ENCODE assay signal across 8 cellular contexts in the genomic region with DNA sequence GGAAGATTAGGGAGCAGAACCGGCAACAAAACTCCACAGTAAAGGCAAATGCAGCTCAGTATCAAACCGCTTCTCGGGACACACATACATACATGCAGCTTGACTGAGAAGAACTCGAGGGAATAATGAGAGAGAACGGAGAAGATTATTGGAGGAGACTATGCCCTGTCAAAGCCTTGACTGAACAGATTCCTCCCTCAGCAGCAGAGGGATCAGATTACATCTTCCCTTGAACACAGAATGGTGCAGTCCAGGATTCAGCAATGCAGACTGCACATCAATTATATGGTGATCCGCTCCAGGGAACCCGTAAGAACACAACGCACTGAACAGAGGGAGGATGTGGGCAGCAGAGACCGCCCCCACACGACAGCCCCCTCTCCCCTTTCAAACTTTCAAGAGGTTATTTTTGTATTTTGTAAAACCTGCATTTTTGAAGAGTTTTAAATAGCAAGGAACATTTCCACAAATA.
A peak's percentile ranks its signal among the peaks of the same experiment; 100 is the strongest.
DNase-seq lines count a peak whose midpoint lies in the region; ATAC-seq and TF ChIP-seq lines count a peak whose summit lies in the region.

No MANE protein-coding gene starts in this region.

- H3K4me1 ChIP-seq in ectodermal cell (ENCODE audit: control insufficient read depth, insufficient read depth, low read length) = peaks cover 4% of the 10 kb centered on the region
- no peaks in the 10 kb centered on the region for H3K4me1 ChIP-seq in thyroid gland
- H3K4me1 ChIP-seq in PC-9 (replicated peaks; ENCODE audit: insufficient read depth) = no peaks in the 10 kb centered on the region

- no TSS peak for BruUV-seq in PC-9 (replicated peaks; lab: Mats Ljungman, UMichigan)

- H3K27ac ChIP-seq in RWPE1 (peak overlapping the region; percentile 79), ectodermal cell (ENCODE audit: insufficient read depth, low read depth, low read length, poor library complexity, severe bottlenecking) (no peak overlapping the region), thyroid gland (peak overlapping the region; percentile 56 to 70 (median 58)), PC-9 (no peak overlapping the region)

- H3K36me3 Mint-ChIP-seq in memory B cell = no peaks in the 10 kb centered on the region

- H3K79me2 ChIP-seq in PC-9 (ENCODE audit: low read depth) = no peaks in the 10 kb centered on the region

- WGBS in ectodermal cell, 2 experiments = 74 to 77% methylated on average over 9 to 10 of the region's 10 CpGs
- 10 to 11% methylated on average over 10 of the region's 10 CpGs for WGBS in thyroid gland, 2 donors

- H3K4me3 ChIP-seq in ectodermal cell (ENCODE audit: insufficient read depth, low read depth, low read length) = peak overlapping the region; percentile 11
- H3K4me3 ChIP-seq in thyroid gland (replicated peaks in 1 of 3) = peak overlapping the region in 2 of 3 donors; percentile 5 to 70
- H3K4me3 ChIP-seq in PC-9 = no peak overlapping the region

- H3K27me3 ChIP-seq in ectodermal cell (ENCODE audit: control insufficient read depth, insufficient read depth, low read length, poor library complexity, severe bottlenecking) (no peaks in the 10 kb centered on the region), thyroid gland (no peaks in the 10 kb centered on the region), PC-9 (ENCODE audit: insufficient read depth, low read depth) (no peaks in the 10 kb centered on the region)

- no peaks in the 10 kb centered on the region for H3K9me2 ChIP-seq in PC-9 (ENCODE audit: insufficient read depth)

- intact Hi-C loops in thyroid gland (cut with DNase I) = no loop called here
- intact Hi-C loops in PC-9 (cut with micrococcal nuclease; ENCODE audit: unreplicated experiment) = no loop called here

- ATAC-seq in GM21528 (IDR thresholded peaks at IDR 0.05; ENCODE audit: low FRiP score, unreplicated experiment) (peak; percentile 72), memory B cell (ENCODE audit: low read depth) (peak; percentile 49)

- in situ Hi-C loops in KBM-7 (cut with MboI; ENCODE audit: low pct_unique_long_range_greater_than_20kb, low sequenced_read_pairs) = no loop called here

- peak overlapping the region; percentile 19 for H3K27ac Mint-ChIP-seq in memory B cell

- no peaks in the 10 kb centered on the region for H3F3A ChIP-seq in PC-9 (ENCODE audit: insufficient read depth, low read depth)

- POLR2A ChIA-PET in RWPE1 (lab: Yijun Ruan, JAX; ENCODE audit: low non-redundant PET) (no interaction called here), PC-9 (lab: Charles Lee; ENCODE audit: unreplicated experiment) (no interaction called here)

- TF ChIP-seq POLR2A in thyroid gland (IDR thresholded peaks at IDR 0.05) = peak in 1 of 2 donors; percentile 74

- DNase-seq in DMS53 (lab: John Stamatoyannopoulos, UW) (peak; percentile 91), KBM-7 (peak; percentile 60), RWPE1 (ENCODE audit: low spot score) (peak; percentile 71), memory B cell (ENCODE audit: low spot score in 2 of 2) (no peak), thyroid gland (peak; percentile 52 to 57), PC-9 (no peak)

- 0 out of 2 replicates have a peak, but pooled peaks cover 3% of the 10 kb centered on the region for H4K20me1 ChIP-seq in PC-9 (ENCODE audit: insufficient read depth)

- H2AFZ ChIP-seq in PC-9 = no peak overlapping the region

- H3K27me3 Mint-ChIP-seq in memory B cell = no peaks in the 10 kb centered on the region

- H3K36me3 ChIP-seq in ectodermal cell (ENCODE audit: control insufficient read depth, insufficient read depth, low read length) = no peaks in the 10 kb centered on the region
- H3K36me3 ChIP-seq in thyroid gland = no peaks in the 10 kb centered on the region
- no peaks in the 10 kb centered on the region for H3K36me3 ChIP-seq in PC-9 (ENCODE audit: low read depth)

- H3K9me3 ChIP-seq in ectodermal cell (ENCODE audit: control insufficient read depth, low read length) = no peaks in the 10 kb centered on the region
- H3K9me3 ChIP-seq in thyroid gland = no peaks in the 10 kb centered on the region
- no peaks in the 10 kb centered on the region for H3K9me3 ChIP-seq in PC-9 (ENCODE audit: insufficient read depth, low read depth)

- TF ChIP-seq CTCF in RWPE1 (conservative IDR thresholded peaks at IDR 0.05; ENCODE audit: low read depth) (no peak), thyroid gland (IDR thresholded peaks at IDR 0.05) (peak in 1 of 6 experiments; percentile 6), PC-9 (conservative IDR thresholded peaks at IDR 0.05) (no peak)

- no peaks in the 10 kb centered on the region for H3K9me3 Mint-ChIP-seq in memory B cell

- CTCF ChIA-PET in RWPE1 (lab: Yijun Ruan, JAX) (no interaction called here), PC-9 (lab: Charles Lee) (no interaction called here)

- peak overlapping the region; percentile 15 for H3K4me3 Mint-ChIP-seq in memory B cell

- H3K4me2 ChIP-seq in PC-9 = no peak overlapping the region

- H3K4me1 Mint-ChIP-seq in memory B cell = peaks cover 14% of the 10 kb centered on the region

Comparison
In these comparisons a context has a peak if more than half of its experiments do, and no peak if none do; other contexts are left out.
1. DNase-seq: peak in DMS53 (single experiment), KBM-7 (single experiment), RWPE1 (single experiment) and thyroid gland (2 of 2); none in memory B cell (0 of 2) and PC-9 (0 of 2).
2. H3K27ac ChIP-seq: peak in RWPE1 (single experiment) and thyroid gland (3 of 3); none in ectodermal cell (single experiment) and PC-9 (single experiment).